18 cellular contexts compared by ENCODE assay signal in the genomic region with DNA sequence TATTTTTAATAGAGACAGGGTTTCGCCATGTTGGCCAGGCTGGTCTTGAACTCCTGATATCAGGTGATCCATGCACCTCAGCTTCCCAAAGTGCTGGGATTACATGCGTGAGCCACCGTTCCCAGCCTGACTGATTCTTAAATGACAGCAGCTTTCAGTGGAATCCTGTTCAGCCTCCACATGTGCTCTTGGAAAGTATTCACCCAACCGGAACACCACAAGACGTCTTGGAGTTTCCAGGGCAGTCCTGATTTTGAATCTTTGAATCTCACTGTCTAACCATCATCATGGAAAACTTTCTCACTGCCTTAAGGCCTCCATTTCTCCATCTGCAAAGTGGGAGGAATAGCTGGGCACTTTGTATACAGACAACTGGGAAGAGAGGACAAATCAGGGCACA. TPM values are rescaled to one million over a fixed set of nuclear protein-coding genes. Genes with fewer than 3 reads are reported as not detected.
DNase-seq lines count a peak whose midpoint lies in the region; ATAC-seq, FAIRE-seq and TF ChIP-seq lines count a peak whose summit lies in the region.
"Had no signal": no experiment of that assay in that cellular context is flagged by ENCODE, and none has a peak within 500 bp of the region (broad histone marks: within the 10 kb centered on the region; RNA-seq: fewer than 3 reads in every experiment).

No MANE protein-coding gene starts in this region.

- in situ Hi-C loops in GM12878 (cut with MboI): no loop called here

- SMC1A ChIA-PET in GM12878 (lab: Charles Lee; ENCODE audit: uncharacterized antibody, unreplicated experiment): interaction anchor here (0.7 to 1.6 kb wide), 2 partner anchors 24 to 114 kb away, joined by 3 to 4 read pairs; no protein-coding TSS in a partner anchor

- TF ChIP-seq EP300 in GM12878 (IDR thresholded peaks at IDR 0.05; ENCODE audit: borderline replicate concordance in 1 of 2, control insufficient read depth in 1 of 2, low read depth in 2 of 2, low read length in 2 of 2): no peak

- peaks cover 30% of the 10 kb centered on the region for H3K4me1 Mint-ChIP-seq in activated CD4-positive, alpha-beta memory T cell treated with anti-CD3 and anti-CD28 coated beads, Interleukin-2, amount 10 ng/mL, durations not matched to agents 7 days and 5 days
- peaks cover 33% of the 10 kb centered on the region for H3K4me1 Mint-ChIP-seq in activated CD4-positive, alpha-beta memory T cell treated with anti-CD3 and anti-CD28 coated beads for 36 hours (ENCODE audit: low read depth)
- peaks cover 32 to 34% of the 10 kb centered on the region in 2 donors for H3K4me1 Mint-ChIP-seq in natural killer cell
- H3K4me1 Mint-ChIP-seq in activated T-cell treated with anti-CD3 and anti-CD28 coated beads, Interleukin-2, amount 50 U/mL, for 72 hours (ENCODE audit: low read depth): peaks cover 35% of the 10 kb centered on the region

- no peak for TF ChIP-seq RAD21 in GM12878 (IDR thresholded peaks at IDR 0.05; ENCODE audit: insufficient read depth, low read depth, low read length)

- peaks cover 21% of the 10 kb centered on the region for H3K27me3 Mint-ChIP-seq in activated CD4-positive, alpha-beta memory T cell treated with anti-CD3 and anti-CD28 coated beads, Interleukin-2, amount 10 ng/mL, durations not matched to agents 7 days and 5 days
- H3K27me3 Mint-ChIP-seq in activated CD4-positive, alpha-beta memory T cell treated with anti-CD3 and anti-CD28 coated beads for 36 hours: no peaks in the 10 kb centered on the region
- no peaks in the 10 kb centered on the region for H3K27me3 Mint-ChIP-seq in natural killer cell (ENCODE audit: low read depth in 2 of 2)
- no peaks in the 10 kb centered on the region for H3K27me3 Mint-ChIP-seq in activated T-cell treated with anti-CD3 and anti-CD28 coated beads, Interleukin-2, amount 50 U/mL, for 72 hours (ENCODE audit: low read depth)

- H3K79me2 ChIP-seq in GM12878 (ENCODE audit: control insufficient read depth, insufficient read depth, low read length): no peaks in the 10 kb centered on the region

- H2AFZ ChIP-seq in GM12878 (ENCODE audit: control insufficient read depth, low read depth, low read length): peak overlapping the region; percentile 29
- H2AFZ ChIP-seq: PC-9 had no signal

- CTCF ChIA-PET in activated CD4-positive, alpha-beta memory T cell treated with anti-CD3 and anti-CD28 coated beads, Interleukin-2, amount 10 ng/mL, durations not matched to agents 7 days and 5 days (lab: Charles Lee): no interaction called here
- CTCF ChIA-PET in activated CD4-positive, alpha-beta memory T cell treated with anti-CD3 and anti-CD28 coated beads for 36 hours (lab: Charles Lee): no interaction called here
- CTCF ChIA-PET in GM12878 (lab: Yijun Ruan, JAX): no interaction called here

- WGBS in GM12878 (ENCODE audit: insufficient coverage, insufficient replicate concordance, low lambda C conversion rate, missing lambda C conversion rate): 96% methylated on average over 5 of the region's 5 CpGs

- TF ChIP-seq CTCF in GM12878 (IDR thresholded peaks at IDR 0.05 in 2 of 3, conservative IDR thresholded peaks at IDR 0.05 in 1 of 3; ENCODE audit: control insufficient read depth in 2 of 3, extremely low read depth in 1 of 3, insufficient read depth in 1 of 3, low read depth in 3 of 3, low read length in 3 of 3) (no peak), natural killer cell (IDR thresholded peaks at IDR 0.05) (no peak), vagina (IDR thresholded peaks at IDR 0.05) (no peak)

- intact Hi-C loops in activated CD4-positive, alpha-beta memory T cell treated with anti-CD3 and anti-CD28 coated beads for 36 hours (cut with micrococcal nuclease): no loop called here
- intact Hi-C loops in GM12878 (cut with micrococcal nuclease; ENCODE audit: unreplicated experiment) (no loop called here), natural killer cell (cut with micrococcal nuclease) (loop anchor here (5.0 kb wide), 1 partner anchor 85 kb away; no protein-coding TSS in a partner anchor), vagina (cut with DNase I) (no loop called here)

- H3K9ac ChIP-seq in GM12878 (ENCODE audit: control insufficient read depth, insufficient read depth, low read length): no peak overlapping the region

- H4K20me1 ChIP-seq in GM12878 (ENCODE audit: control insufficient read depth, insufficient read depth): no peaks in the 10 kb centered on the region

- TF ChIP-seq POLR2A in GM12878 (IDR thresholded peaks at IDR 0.05; ENCODE audit: low read depth, low read length): no peak
- no peak for TF ChIP-seq POLR2A in vagina (IDR thresholded peaks at IDR 0.05)

- H3K4me1 ChIP-seq in GM12878 (ENCODE audit: control insufficient read depth, insufficient read depth, low read length) (peaks cover 24% of the 10 kb centered on the region), vagina (no peaks in the 10 kb centered on the region)
- H3K4me1 ChIP-seq: Caco-2 had no signal

- H3K27me3 ChIP-seq in GM12878 (replicated peaks in 1 of 2; ENCODE audit: control insufficient read depth in 2 of 2, insufficient read depth in 2 of 2, low read length in 1 of 2) (no peaks in the 10 kb centered on the region), vagina (no peaks in the 10 kb centered on the region)

- no TSS peak for BruUV-seq in GM12878 (replicated peaks; lab: Mats Ljungman, UMichigan)

- H3K27ac ChIP-seq in KOPT-K1 (ENCODE audit: low read depth, low read length, poor library complexity, severe bottlenecking): peak overlapping the region; percentile 33
- no peak overlapping the region for H3K27ac ChIP-seq in GM12878 (ENCODE audit: control insufficient read depth, insufficient read depth)
- no peak overlapping the region for H3K27ac ChIP-seq in vagina
- H3K27ac ChIP-seq: PC-9 had no signal

- RAD21 ChIA-PET in GM12878 (lab: Charles Lee; ENCODE audit: unreplicated experiment): no interaction called here

- no peaks in the 10 kb centered on the region for H3K9me3 ChIP-seq in KOPT-K1 (ENCODE audit: insufficient read depth, low read length, poor library complexity, severe bottlenecking)
- H3K9me3 ChIP-seq in GM12878 (replicated peaks; ENCODE audit: control insufficient read depth, insufficient read depth, low read length): no peaks in the 10 kb centered on the region
- no peaks in the 10 kb centered on the region for H3K9me3 ChIP-seq in vagina
- H3K9me3 ChIP-seq: Caco-2 had no signal

- no peak overlapping the region for H3K4me3 Mint-ChIP-seq in activated CD4-positive, alpha-beta memory T cell treated with anti-CD3 and anti-CD28 coated beads, Interleukin-2, amount 10 ng/mL, durations not matched to agents 7 days and 5 days
- H3K4me3 Mint-ChIP-seq in activated CD4-positive, alpha-beta memory T cell treated with anti-CD3 and anti-CD28 coated beads for 36 hours: no peak overlapping the region
- peak overlapping the region; percentile 37 for H3K4me3 Mint-ChIP-seq in natural killer cell
- H3K4me3 Mint-ChIP-seq in activated T-cell treated with anti-CD3 and anti-CD28 coated beads, Interleukin-2, amount 50 U/mL, for 72 hours: peak overlapping the region in 1 of 2 donors; percentile 17

- no peak for DNase-seq in activated CD4-positive, alpha-beta memory T cell treated with anti-CD3 and anti-CD28 coated beads, Interleukin-2, amount 10 ng/mL, durations not matched to agents 7 days and 5 days
- DNase-seq in activated CD4-positive, alpha-beta memory T cell treated with anti-CD3 and anti-CD28 coated beads for 36 hours: no peak
- no peak for DNase-seq in GM12878 (ENCODE audit: low read depth, low spot score)
- no peak for DNase-seq in natural killer cell
- no peak for DNase-seq in activated T-cell treated with anti-CD3 and anti-CD28 coated beads, Interleukin-2, amount 50 U/mL, for 72 hours
- DNase-seq in vagina (ENCODE audit: extremely low spot score in 2 of 2): no peak
- DNase-seq: C1 segment of cervical spinal cord, Caco-2, DMS153, KG1, NCI-H1436 treated with DMSO at 0.1 percent for 48 hours, NCI-H2081, NCI-H510A, NCI-H82, PC-9 had no signal

- ATAC-seq in GM12878 (no peak), natural killer cell (no peak), GM21367 (IDR thresholded peaks at IDR 0.05; ENCODE audit: unreplicated experiment) (no peak)
- ATAC-seq in activated T-cell treated with anti-CD3 and anti-CD28 coated beads, Interleukin-2, amount 50 U/mL, for 72 hours (replicated peaks in 1 of 2): no peak

- POLR2A ChIA-PET in activated CD4-positive, alpha-beta memory T cell treated with anti-CD3 and anti-CD28 coated beads, Interleukin-2, amount 10 ng/mL, durations not matched to agents 7 days and 5 days (lab: Charles Lee): no interaction called here
- POLR2A ChIA-PET in activated CD4-positive, alpha-beta memory T cell treated with anti-CD3 and anti-CD28 coated beads for 36 hours (lab: Charles Lee): no interaction called here
- POLR2A ChIA-PET in GM12878 (lab: Charles Lee): interaction anchor here (0.8 kb wide), 1 partner anchor 11 kb away, joined by 3 read pairs; no protein-coding TSS in a partner anchor

- peaks cover 3% of the 10 kb centered on the region for H3K36me3 Mint-ChIP-seq in activated CD4-positive, alpha-beta memory T cell treated with anti-CD3 and anti-CD28 coated beads, Interleukin-2, amount 10 ng/mL, durations not matched to agents 7 days and 5 days (ENCODE audit: low read depth)
- H3K36me3 Mint-ChIP-seq in activated CD4-positive, alpha-beta memory T cell treated with anti-CD3 and anti-CD28 coated beads for 36 hours: no peaks in the 10 kb centered on the region
- H3K36me3 Mint-ChIP-seq in natural killer cell: no peaks in the 10 kb centered on the region
- no peaks in the 10 kb centered on the region for H3K36me3 Mint-ChIP-seq in activated T-cell treated with anti-CD3 and anti-CD28 coated beads, Interleukin-2, amount 50 U/mL, for 72 hours (ENCODE audit: insufficient read depth in 2 of 2)

- peak overlapping the region; percentile 19 for H3K27ac Mint-ChIP-seq in activated CD4-positive, alpha-beta memory T cell treated with anti-CD3 and anti-CD28 coated beads, Interleukin-2, amount 10 ng/mL, durations not matched to agents 7 days and 5 days
- H3K27ac Mint-ChIP-seq in activated CD4-positive, alpha-beta memory T cell treated with anti-CD3 and anti-CD28 coated beads for 36 hours: no peak overlapping the region
- peak overlapping the region in 1 of 2 donors; percentile 45 for H3K27ac Mint-ChIP-seq in natural killer cell
- no peak overlapping the region for H3K27ac Mint-ChIP-seq in activated T-cell treated with anti-CD3 and anti-CD28 coated beads, Interleukin-2, amount 50 U/mL, for 72 hours

- FAIRE-seq in GM12878 (lab: Jason Lieb, UNC): no peak
- FAIRE-seq: GM19239 had no signal

- H3K4me2 ChIP-seq in GM12878 (ENCODE audit: control insufficient read depth, insufficient read depth): no peak overlapping the region
- H3K4me2 ChIP-seq: PC-9 had no signal

- H3K4me3 ChIP-seq in GM12878 (no peak overlapping the region), vagina (no peak overlapping the region)
- H3K4me3 ChIP-seq: PC-9 had no signal

- no peaks in the 10 kb centered on the region for H3K9me3 Mint-ChIP-seq in activated CD4-positive, alpha-beta memory T cell treated with anti-CD3 and anti-CD28 coated beads, Interleukin-2, amount 10 ng/mL, durations not matched to agents 7 days and 5 days
- no peaks in the 10 kb centered on the region for H3K9me3 Mint-ChIP-seq in activated CD4-positive, alpha-beta memory T cell treated with anti-CD3 and anti-CD28 coated beads for 36 hours
- no peaks in the 10 kb centered on the region for H3K9me3 Mint-ChIP-seq in natural killer cell
- H3K9me3 Mint-ChIP-seq in activated T-cell treated with anti-CD3 and anti-CD28 coated beads, Interleukin-2, amount 50 U/mL, for 72 hours: no peaks in the 10 kb centered on the region

- H3K36me3 ChIP-seq in KOPT-K1 (ENCODE audit: insufficient read depth, low read length) (no peaks in the 10 kb centered on the region), GM12878 (ENCODE audit: control insufficient read depth in 2 of 2, insufficient read depth in 2 of 2, low read length in 1 of 2) (no peaks in the 10 kb centered on the region), vagina (no peaks in the 10 kb centered on the region)

RNA-seq across cellular contexts. Expression of gene ITPKB, which starts 58.1 kb away (rescaled TPM):
- 10 to 100 TPM; 43.6 to 44.4 TPM for total RNA-seq in activated CD4-positive, alpha-beta memory T cell treated with anti-CD3 and anti-CD28 coated beads, Interleukin-2, amount 10 ng/mL, durations not matched to agents 7 days and 5 days
- 10 to 100 TPM; 37.5 to 38.5 TPM for total RNA-seq in activated CD4-positive, alpha-beta memory T cell treated with anti-CD3 and anti-CD28 coated beads for 36 hours
- total RNA-seq in GM12878 (2013; cell fraction: nucleolus; rRNA removed): 128 and 140 TPM in 2 replicates
- 16.5 and 17.5 TPM in 2 replicates for total RNA-seq in GM12878 (2014; rRNA removed)
- total RNA-seq in GM12878 (2014; rRNA removed; fragmentation: Illumina TruSeq; extraction: Trizol): 14.2 and 14.6 TPM in 2 replicates
- total RNA-seq in GM12878 (2021): 34.4 and 38.7 TPM in 2 replicates
- polyA plus RNA-seq in GM12878 (2011; ENCODE audit: low read depth): 4.5 TPM
- 8.8 and 11.6 TPM in 2 replicates for polyA plus RNA-seq in GM12878 (2011; rRNA removed)
- polyA plus RNA-seq in GM12878 (2011; cell fraction: cytosol; rRNA removed): 12.4 and 12.8 TPM in 2 replicates
- polyA plus RNA-seq in GM12878 (2011; cell fraction: nucleus; rRNA removed): 20.1 and 27.3 TPM in 2 replicates
- polyA plus RNA-seq in GM12878 (2012): 10.6 and 14.4 TPM in 2 replicates
- polyA plus RNA-seq in GM12878 (2014; fragmentation: Illumina TruSeq; extraction: Trizol): 8.8 and 14.7 TPM in 2 replicates
- polyA plus RNA-seq in GM12878 (2014; fragmentation: Nextera tagmentation; extraction: Ambion mirVana): 1 to 10 TPM; 1.3 TPM
- 20.3 and 20.9 TPM in 2 replicates for polyA plus RNA-seq in GM12878 (2014; rRNA removed)
- polyA plus RNA-seq in GM12878 (2016; fragmentation: Nextera tagmentation; extraction: Ambion mirVana): 1 to 10 TPM; 2.2 to 5.2 TPM
- polyA minus RNA-seq in GM12878 (2011; rRNA and poly(A)+ RNA removed): 18.1 and 33.2 TPM in 2 replicates
- 11.4 and 12.6 TPM in 2 replicates for polyA minus RNA-seq in GM12878 (2011; cell fraction: cytosol; rRNA and poly(A)+ RNA removed)
- polyA minus RNA-seq in GM12878 (2011; cell fraction: nucleus; rRNA and poly(A)+ RNA removed): 28.3 and 47.7 TPM in 2 replicates
- 100 to 1,000 TPM in 1 of 3 donors, 10 to 100 TPM in 2; 92.2 to 133 (median 99.0) TPM for total RNA-seq in natural killer cell
- total RNA-seq in activated T-cell treated with anti-CD3 and anti-CD28 coated beads, Interleukin-2, amount 50 U/mL, for 72 hours: 10 to 100 TPM; 50.7 to 58.0 TPM
- 31.7 TPM for total RNA-seq in vagina
